Comparison of ENCODE assay signal across 20 cellular contexts in the genomic region with DNA sequence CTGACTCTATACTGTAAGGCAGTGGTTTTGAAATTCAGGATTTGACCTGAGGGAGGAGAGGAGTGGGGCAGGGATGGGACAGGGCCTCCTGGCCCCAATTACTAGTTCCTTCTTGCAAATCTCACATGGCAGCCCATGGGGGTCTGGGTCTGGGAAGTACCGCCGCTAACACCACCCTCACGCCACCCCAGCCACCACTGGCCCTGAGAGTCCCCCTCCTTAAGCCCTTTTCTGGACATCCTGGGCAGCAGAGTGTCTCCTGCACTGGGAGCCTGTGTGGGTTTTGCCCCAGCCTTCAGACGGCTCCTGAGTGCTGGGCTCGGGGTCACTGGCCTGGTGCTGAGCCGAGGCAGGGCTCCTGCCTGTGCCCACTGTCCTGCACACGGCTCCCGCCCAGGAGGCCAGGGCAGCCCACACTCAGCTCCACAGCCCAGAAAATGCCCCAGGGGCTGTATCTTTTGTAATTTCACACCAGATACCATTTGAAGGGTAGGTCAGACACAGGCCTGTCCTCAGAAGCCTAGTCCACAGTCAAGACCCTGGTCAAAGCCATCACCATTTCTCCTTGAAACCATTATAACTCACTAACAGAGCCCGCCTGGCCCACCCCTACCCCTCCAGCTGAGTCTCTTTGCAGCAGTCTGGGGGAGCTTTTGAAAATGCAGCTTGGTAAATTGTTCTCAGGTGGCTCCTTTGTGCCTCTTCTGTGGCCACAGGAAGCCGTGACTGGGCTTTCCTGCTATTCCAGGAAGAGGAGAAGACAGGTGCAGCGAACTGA. TPM values are rescaled to one million over a fixed set of nuclear protein-coding genes. Genes with fewer than 3 reads are reported as not detected.
DNase-seq lines count a peak whose midpoint lies in the region; ATAC-seq and TF ChIP-seq lines count a peak whose summit lies in the region.
"Had no signal": no experiment of that assay in that cellular context is flagged by ENCODE, and none has a peak within 500 bp of the region (broad histone marks: within the 10 kb centered on the region; RNA-seq: fewer than 3 reads in every experiment).

No MANE protein-coding gene starts in this region.

- H3K9me3 ChIP-seq in esophagus muscularis mucosa, result no peaks in the 10 kb centered on the region
- H3K9me3 ChIP-seq in gastrocnemius medialis, result no peaks in the 10 kb centered on the region
- H3K9me3 ChIP-seq in upper lobe of right lung, result no peaks in the 10 kb centered on the region
- H3K9me3 ChIP-seq: BE2C, colonic mucosa, HAP-1 had no signal

- H3K4me1 ChIP-seq in esophagus muscularis mucosa, result peaks cover 0 to 11% (median 0%) of the 10 kb centered on the region in 4 donors
- H3K4me1 ChIP-seq in gastrocnemius medialis, result peaks cover 6 to 36% of the 10 kb centered on the region in 2 donors
- no peaks in the 10 kb centered on the region for H3K4me1 ChIP-seq in upper lobe of right lung
- H3K4me1 ChIP-seq: BE2C, colonic mucosa, HAP-1 had no signal

- H3K27me3 ChIP-seq in esophagus muscularis mucosa (no peaks in the 10 kb centered on the region), gastrocnemius medialis (no peaks in the 10 kb centered on the region), upper lobe of right lung (no peaks in the 10 kb centered on the region)
- H3K27me3 ChIP-seq: BE2C, brain microvascular endothelial cell, colonic mucosa had no signal

- in situ Hi-C loops in gastrocnemius medialis (cut with MboI; ENCODE audit: low sequenced_read_pairs in 4 of 4), result no loop called here

- H3K4me3 ChIP-seq in esophagus muscularis mucosa (no peak overlapping the region), gastrocnemius medialis (no peak overlapping the region), upper lobe of right lung (no peak overlapping the region)
- H3K4me3 ChIP-seq: colonic mucosa, HAP-1 had no signal

- no peaks in the 10 kb centered on the region for H3K36me3 ChIP-seq in esophagus muscularis mucosa
- H3K36me3 ChIP-seq in gastrocnemius medialis, result no peaks in the 10 kb centered on the region
- H3K36me3 ChIP-seq in upper lobe of right lung, result no peaks in the 10 kb centered on the region
- H3K36me3 ChIP-seq: BE2C, brain microvascular endothelial cell, colonic mucosa, HAP-1 had no signal

- TF ChIP-seq EP300 in esophagus muscularis mucosa (IDR thresholded peaks at IDR 0.05), result no peak

- intact Hi-C loops in esophagus muscularis mucosa (cut with DNase I) (no loop called here), gastrocnemius medialis (cut with DNase I; ENCODE audit: low total_unique reads) (no loop called here), upper lobe of right lung (cut with DNase I) (no loop called here)

- H3K27ac ChIP-seq in esophagus muscularis mucosa (replicated peaks in 1 of 4) (no peak overlapping the region), gastrocnemius medialis (peak overlapping the region; percentile 4 to 76 (median 52)), upper lobe of right lung (no peak overlapping the region)
- H3K27ac ChIP-seq: brain microvascular endothelial cell, colonic mucosa had no signal

- DNase-seq in activated effector memory CD4-positive, alpha-beta T cell treated with anti-CD3 and anti-CD28 coated beads, Interleukin-2, amount 50 U/mL, for 16 hours, result peak; percentile 33
- DNase-seq in activated effector memory CD4-positive, alpha-beta T cell treated with Interleukin-2 at 50 U/mL for 16 hours, result no peak
- DNase-seq in NCI-H345 treated with DMSO at 0.1 percent for 48 hours (lab: John Stamatoyannopoulos, UW; ENCODE audit: unreplicated experiment) (peak; percentile 33), esophagus muscularis mucosa (ENCODE audit: extremely low spot score) (peak; percentile 79), gastrocnemius medialis (peak in 1 of 2 donors; percentile 14), upper lobe of right lung (no peak), inferior parietal cortex (ENCODE audit: extremely low spot score) (no peak)
- DNase-seq: activated CD4-positive, alpha-beta T cell treated with anti-CD3 and anti-CD28 coated beads, Interleukin-2, amount 10 ng/mL, durations not matched to agents 24 days and 14 days; activated gamma-delta T cell treated with Interleukin-2 at 50 U/mL for 16 hours; BE2C; brain microvascular endothelial cell; colonic mucosa; kidney glomerular epithelial cell; NCI-H1436; NCI-H2171 treated with DMSO at 0.1 percent for 48 hours; T-helper 17 cell had no signal

- ATAC-seq in gastrocnemius medialis, result peak; percentile 7 to 55
- no peak for ATAC-seq in GM21526 (IDR thresholded peaks at IDR 0.05; ENCODE audit: low FRiP score, unreplicated experiment)
- no peak for ATAC-seq in upper lobe of right lung
- ATAC-seq: T-helper 17 cell had no signal

- no peak for TF ChIP-seq CTCF in esophagus muscularis mucosa (IDR thresholded peaks at IDR 0.05)
- TF ChIP-seq CTCF in gastrocnemius medialis (IDR thresholded peaks at IDR 0.05 in 4 of 5, conservative IDR thresholded peaks at IDR 0.05 in 1 of 5), result no peak
- TF ChIP-seq CTCF in upper lobe of right lung (IDR thresholded peaks at IDR 0.05), result no peak

- 100% methylated on average over 6 of the region's 11 CpGs for WGBS in esophagus muscularis mucosa

- TF ChIP-seq POLR2A in esophagus muscularis mucosa (IDR thresholded peaks at IDR 0.05; ENCODE audit: low read depth), result no peak
- no peak for TF ChIP-seq POLR2A in gastrocnemius medialis (IDR thresholded peaks at IDR 0.05)

RNA-seq across cellular contexts. Expression of gene CYP27C1, which starts 55.1 kb away (rescaled TPM):
- total RNA-seq in esophagus muscularis mucosa (under 1 TPM in 2 of 4 donors, not detected in 2; under 0.01 to 0.26 TPM), gastrocnemius medialis (not detected), upper lobe of right lung (not detected)
- total RNA-seq: activated CD4-positive, alpha-beta T cell treated with anti-CD3 and anti-CD28 coated beads, Interleukin-2, amount 10 ng/mL, durations not matched to agents 24 days and 14 days; lung microvascular endothelial cell; MCF 10A; T-helper 17 cell had no signal

RNA-seq across cellular contexts. Expression of gene BIN1, which starts 58.0 kb away (rescaled TPM):
- total RNA-seq in esophagus muscularis mucosa, result 10 to 100 TPM; 32.4 to 78.2 (median 50.2) TPM
- 1,000 to 10,000 TPM; 1,150 to 2,167 (median 1,736) TPM for total RNA-seq in gastrocnemius medialis
- total RNA-seq in upper lobe of right lung, result 33.4 TPM

Comparison
In these comparisons a context has a peak if more than half of its experiments do, and no peak if none do; other contexts are left out.
1. DNase-seq: peak in activated effector memory CD4-positive, alpha-beta T cell treated with anti-CD3 and anti-CD28 coated beads, Interleukin-2, amount 50 U/mL, for 16 hours (single experiment), NCI-H345 treated with DMSO at 0.1 percent for 48 hours (single experiment) and esophagus muscularis mucosa (single experiment); none in activated effector memory CD4-positive, alpha-beta T cell treated with Interleukin-2 at 50 U/mL for 16 hours (single experiment), upper lobe of right lung (single experiment) and inferior parietal cortex (single experiment).
2. H3K27ac ChIP-seq: peak in gastrocnemius medialis (4 of 4); none in esophagus muscularis mucosa (0 of 4) and upper lobe of right lung (single experiment).
3. ATAC-seq: peak in gastrocnemius medialis (2 of 2); none in GM21526 (single experiment) and upper lobe of right lung (single experiment).
4. RNA of gene BIN1, which starts 58.0 kb away (total RNA-seq): 1,150 to 2,167 TPM in gastrocnemius medialis; 32.4 to 78.2 TPM in esophagus muscularis mucosa and 33.4 TPM in upper lobe of right lung (single experiment); every median in the first group is over 10 times any median in the second.